In the genomic region with DNA sequence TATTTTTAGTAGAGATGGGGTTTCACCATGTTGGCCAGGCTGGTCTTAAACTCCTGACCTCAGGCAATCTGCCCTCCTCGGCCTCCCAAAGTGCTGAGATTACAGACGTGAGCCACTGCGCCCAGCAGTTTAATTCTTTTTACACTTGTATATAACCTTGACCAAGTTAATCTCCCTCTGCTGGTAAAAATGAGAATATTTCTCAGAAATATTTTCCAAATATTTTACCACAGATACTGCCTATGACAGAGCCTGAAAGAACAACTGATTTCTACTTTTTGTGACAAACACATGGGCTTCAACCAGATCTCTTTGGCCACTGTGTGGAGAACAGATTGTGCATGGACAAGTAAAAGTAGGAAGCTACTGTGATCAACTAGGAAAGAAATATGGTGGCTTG, we compare ENCODE assay signal across 8 cellular contexts. TPM values are rescaled to one million over a fixed set of nuclear protein-coding genes. Genes with fewer than 3 reads are reported as not detected.
DNase-seq lines count a peak whose midpoint lies in the region; ATAC-seq, FAIRE-seq and TF ChIP-seq lines count a peak whose summit lies in the region.

No MANE protein-coding gene starts in this region.

- H3K4me3 ChIP-seq in heart left ventricle (no peak overlapping the region), aorta (ENCODE audit: low read length in 2 of 2) (no peak overlapping the region)

- no peaks in the 10 kb centered on the region for H3K27me3 ChIP-seq in heart left ventricle
- no peaks in the 10 kb centered on the region for H3K27me3 ChIP-seq in aorta (ENCODE audit: control insufficient read depth in 1 of 2, insufficient read depth in 2 of 2, low read length in 1 of 2)

- TF ChIP-seq POLR2A in heart left ventricle (IDR thresholded peaks at IDR 0.05), result no peak

- intact Hi-C loops in natural killer cell (cut with micrococcal nuclease), result no loop called here
- intact Hi-C loops in heart left ventricle (cut with DNase I), result loop anchor here in 1 of 10 donors (5.0 kb wide), 1 partner anchor 72 kb away; no protein-coding TSS in a partner anchor
- intact Hi-C loops in aorta (cut with DNase I), result loop anchor here in 1 of 2 donors (5.0 kb wide), 1 partner anchor 93 kb away; no protein-coding TSS in a partner anchor

- 40 to 52% (median 48%) methylated on average over 3 of the region's 3 CpGs for WGBS in heart left ventricle, 4 donors
- 13 to 19% methylated on average over 3 of the region's 3 CpGs for WGBS in aorta, 2 donors

- H3K9me3 Mint-ChIP-seq in natural killer cell, result no peaks in the 10 kb centered on the region
- no peaks in the 10 kb centered on the region for H3K9me3 Mint-ChIP-seq in natural killer cell treated with Interleukin-12 subunit alpha and Interleukin-12 subunit beta and Interleukin-15 and Interleukin-18, amount 100 ng/mL, for 72 hours

- H3K4me1 ChIP-seq in heart left ventricle (peaks cover 0 to 54% (median 22%) of the 10 kb centered on the region in 12 donors), aorta (ENCODE audit: control insufficient read depth in 1 of 2, insufficient read depth in 2 of 2, low read length in 2 of 2) (no peaks in the 10 kb centered on the region)

- no peaks in the 10 kb centered on the region for H3K36me3 Mint-ChIP-seq in natural killer cell
- H3K36me3 Mint-ChIP-seq in natural killer cell treated with Interleukin-12 subunit alpha and Interleukin-12 subunit beta and Interleukin-15 and Interleukin-18, amount 100 ng/mL, for 72 hours, result no peaks in the 10 kb centered on the region

- peak; percentile 41 for TF ChIP-seq CTCF in natural killer cell (IDR thresholded peaks at IDR 0.05)
- TF ChIP-seq CTCF in heart left ventricle (IDR thresholded peaks at IDR 0.05), result peak in 8 of 12 donors; percentile 24 to 53 (median 46)

- H3K27ac ChIP-seq in heart left ventricle (no peak overlapping the region), aorta (ENCODE audit: low read depth in 1 of 2, low read length in 2 of 2) (no peak overlapping the region)

- H3K27ac Mint-ChIP-seq in natural killer cell, result no peak overlapping the region
- no peak overlapping the region for H3K27ac Mint-ChIP-seq in natural killer cell treated with Interleukin-12 subunit alpha and Interleukin-12 subunit beta and Interleukin-15 and Interleukin-18, amount 100 ng/mL, for 72 hours

- H3K4me1 Mint-ChIP-seq in natural killer cell, result peaks cover 8 to 13% of the 10 kb centered on the region in 2 donors
- peaks cover 3 to 20% of the 10 kb centered on the region in 2 donors for H3K4me1 Mint-ChIP-seq in natural killer cell treated with Interleukin-12 subunit alpha and Interleukin-12 subunit beta and Interleukin-15 and Interleukin-18, amount 100 ng/mL, for 72 hours (ENCODE audit: low read depth in 2 of 2)

- H3K36me3 ChIP-seq in heart left ventricle, result no peaks in the 10 kb centered on the region
- H3K36me3 ChIP-seq in aorta (ENCODE audit: control insufficient read depth in 1 of 2, insufficient read depth in 2 of 2, low read length in 1 of 2), result no peaks in the 10 kb centered on the region

- DNase-seq in natural killer cell (no peak), heart left ventricle (no peak), urothelium cell line (ENCODE audit: low spot score) (peak; percentile 12), aorta (no peak), HuH-7 (ENCODE audit: low spot score) (no peak)
- DNase-seq in natural killer cell treated with Interleukin-12 subunit alpha and Interleukin-12 subunit beta and Interleukin-15 and Interleukin-18, amount 100 ng/mL, for 72 hours (ENCODE audit: low spot score), result no peak
- no peak for DNase-seq in activated naive CD4-positive, alpha-beta T cell treated with anti-CD3 and anti-CD28 coated beads, Interleukin-2, amount 50 U/mL, for 16 hours

- H3K27me3 Mint-ChIP-seq in natural killer cell (ENCODE audit: low read depth in 2 of 2), result peaks cover 8 to 15% of the 10 kb centered on the region in 2 donors
- H3K27me3 Mint-ChIP-seq in natural killer cell treated with Interleukin-12 subunit alpha and Interleukin-12 subunit beta and Interleukin-15 and Interleukin-18, amount 100 ng/mL, for 72 hours, result peaks cover 9 to 16% of the 10 kb centered on the region in 2 donors

- H3K9me3 ChIP-seq in heart left ventricle (peaks cover 0 to 5% (median 0%) of the 10 kb centered on the region in 12 donors), aorta (ENCODE audit: control insufficient read depth, low read length) (peaks cover 2% of the 10 kb centered on the region)

- ATAC-seq in natural killer cell, result no peak
- no peak for ATAC-seq in natural killer cell treated with Interleukin-12 subunit alpha and Interleukin-12 subunit beta and Interleukin-15 and Interleukin-18, amount 100 ng/mL, for 72 hours
- ATAC-seq in SK-N-SH treated with all-trans-retinoic acid at 6 μM for 48 hours, result peak; percentile 83
- ATAC-seq in heart left ventricle, result peak in 1 of 4 donors; percentile 26
- ATAC-seq in aorta (ENCODE audit: low FRiP score), result no peak

- FAIRE-seq in urothelium cell line (lab: Jason Lieb, UNC), result no peak

- no peak overlapping the region for H3K4me3 Mint-ChIP-seq in natural killer cell
- no peak overlapping the region for H3K4me3 Mint-ChIP-seq in natural killer cell treated with Interleukin-12 subunit alpha and Interleukin-12 subunit beta and Interleukin-15 and Interleukin-18, amount 100 ng/mL, for 72 hours

TF ChIP-seq in SK-N-SH treated with all-trans-retinoic acid at 6 μM for 48 hours, 23 proteins besides CTCF, POLR2A, EP300 and RAD21 (continues in another document):
- TF ChIP-seq CREB5 (CRISPR knock-in tag; IDR thresholded peaks at IDR 0.05; ENCODE audit: low read depth), result no peak
- no peak for TF ChIP-seq PPARA (CRISPR knock-in tag; IDR thresholded peaks at IDR 0.05; ENCODE audit: borderline replicate concordance)
- TF ChIP-seq CSDC2 (CRISPR knock-in tag; IDR thresholded peaks at IDR 0.05), result no peak
- no peak for TF ChIP-seq ZFP3 (CRISPR knock-in tag; IDR thresholded peaks at IDR 0.05)
- no peak for TF ChIP-seq POU6F1 (CRISPR knock-in tag; IDR thresholded peaks at IDR 0.05; ENCODE audit: borderline replicate concordance, low read depth)
- no peak for TF ChIP-seq ARNTL (CRISPR knock-in tag; IDR thresholded peaks at IDR 0.05; ENCODE audit: borderline replicate concordance, low read depth)
- TF ChIP-seq TCF4 (CRISPR knock-in tag; IDR thresholded peaks at IDR 0.05; ENCODE audit: borderline replicate concordance), result no peak
- no peak for TF ChIP-seq ZNF565 (CRISPR knock-in tag; conservative IDR thresholded peaks at IDR 0.05; ENCODE audit: low read depth)
- TF ChIP-seq, protein P1, sequence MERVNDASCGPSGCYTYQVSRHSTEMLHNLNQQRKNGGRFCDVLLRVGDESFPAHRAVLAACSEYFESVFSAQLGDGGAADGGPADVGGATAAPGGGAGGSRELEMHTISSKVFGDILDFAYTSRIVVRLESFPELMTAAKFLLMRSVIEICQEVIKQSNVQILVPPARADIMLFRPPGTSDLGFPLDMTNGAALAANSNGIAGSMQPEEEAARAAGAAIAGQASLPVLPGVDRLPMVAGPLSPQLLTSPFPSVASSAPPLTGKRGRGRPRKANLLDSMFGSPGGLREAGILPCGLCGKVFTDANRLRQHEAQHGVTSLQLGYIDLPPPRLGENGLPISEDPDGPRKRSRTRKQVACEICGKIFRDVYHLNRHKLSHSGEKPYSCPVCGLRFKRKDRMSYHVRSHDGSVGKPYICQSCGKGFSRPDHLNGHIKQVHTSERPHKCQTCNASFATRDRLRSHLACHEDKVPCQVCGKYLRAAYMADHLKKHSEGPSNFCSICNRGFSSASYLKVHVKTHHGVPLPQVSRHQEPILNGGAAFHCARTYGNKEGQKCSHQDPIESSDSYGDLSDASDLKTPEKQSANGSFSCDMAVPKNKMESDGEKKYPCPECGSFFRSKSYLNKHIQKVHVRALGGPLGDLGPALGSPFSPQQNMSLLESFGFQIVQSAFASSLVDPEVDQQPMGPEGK (CRISPR knock-in tag; IDR thresholded peaks at IDR 0.05; ENCODE audit: borderline replicate concordance), result no peak
- TF ChIP-seq ZFP30 (CRISPR knock-in tag; IDR thresholded peaks at IDR 0.05), result no peak
- no peak for TF ChIP-seq ISL1 (CRISPR knock-in tag; IDR thresholded peaks at IDR 0.05)
- TF ChIP-seq SNAI2 (CRISPR knock-in tag; IDR thresholded peaks at IDR 0.05), result no peak
- no peak for TF ChIP-seq RARB (CRISPR knock-in tag; IDR thresholded peaks at IDR 0.05)
- no peak for TF ChIP-seq TOX (CRISPR knock-in tag; IDR thresholded peaks at IDR 0.05; ENCODE audit: borderline replicate concordance)

RNA-seq across cellular contexts. Expression of gene NHSL1, which starts 21.2 kb away (rescaled TPM):
- total RNA-seq in natural killer cell, result under 1 TPM; 0.38 to 0.75 (median 0.68) TPM
- under 1 TPM; 0.14 to 0.73 TPM for total RNA-seq in natural killer cell treated with Interleukin-12 subunit alpha and Interleukin-12 subunit beta and Interleukin-15 and Interleukin-18, amount 100 ng/mL, for 72 hours
- total RNA-seq in heart left ventricle, result 100 to 1,000 TPM in 1 of 9 donors, 10 to 100 TPM in 8; 35.6 to 103 (median 51.7) TPM
- polyA plus RNA-seq in heart left ventricle, result 10 to 100 TPM; 13.9 to 17.3 TPM
- 10 to 100 TPM; 10.9 to 25.2 TPM for total RNA-seq in aorta
- 1 to 10 TPM in 1 of 2 donors, under 1 TPM in 1; 0.56 to 5.4 TPM for polyA plus RNA-seq in aorta

Comparison
In these comparisons a context has a peak if more than half of its experiments do, and no peak if none do; other contexts are left out.
1. RNA of gene NHSL1, which starts 21.2 kb away (total RNA-seq): 35.6 to 103 TPM in heart left ventricle and 10.9 to 25.2 TPM in aorta; 0.14 to 0.73 TPM in natural killer cell treated with Interleukin-12 subunit alpha and Interleukin-12 subunit beta and Interleukin-15 and Interleukin-18, amount 100 ng/mL, for 72 hours and 0.38 to 0.75 TPM in natural killer cell; every median in the first group is over 4 times any median in the second.